15 cellular contexts compared by ENCODE assay signal in the genomic region with DNA sequence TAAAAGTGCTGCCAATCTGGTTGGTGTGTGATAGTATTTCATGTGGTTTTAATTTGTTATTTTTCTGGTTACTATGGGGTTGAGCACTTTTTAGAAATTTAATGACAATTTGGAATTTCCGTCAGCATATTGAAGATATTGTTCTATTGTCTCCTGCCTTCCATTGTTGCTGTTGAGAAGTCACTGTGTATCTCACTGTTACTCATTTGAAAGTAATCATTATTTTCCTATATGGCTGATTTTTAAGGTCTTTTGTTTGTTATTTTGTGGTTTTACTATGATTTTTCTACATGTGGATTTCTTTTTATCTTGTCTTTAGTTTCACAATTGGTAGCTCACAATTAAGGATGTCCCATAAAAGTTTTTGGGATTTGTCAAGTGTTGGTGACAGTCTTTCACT. TPM values are rescaled to one million over a fixed set of nuclear protein-coding genes. Genes with fewer than 3 reads are reported as not detected.
DNase-seq lines count a peak whose midpoint lies in the region; ATAC-seq, FAIRE-seq and TF ChIP-seq lines count a peak whose summit lies in the region.
"Had no signal": no experiment of that assay in that cellular context is flagged by ENCODE, and none has a peak within 500 bp of the region (broad histone marks: within the 10 kb centered on the region; RNA-seq: fewer than 3 reads in every experiment).

No MANE protein-coding gene starts in this region.

- H3K27me3 ChIP-seq in HepG2 (ENCODE audit: control insufficient read depth in 1 of 2, insufficient read depth in 2 of 2, low read length in 2 of 2) (no peaks in the 10 kb centered on the region; a peak in 1 of 5 replicates), right lobe of liver (no peaks in the 10 kb centered on the region), osteoblast (ENCODE audit: insufficient read depth, low read length) (peaks cover 9% of the 10 kb centered on the region)
- H3K27me3 ChIP-seq: BLaER1 had no signal

- in situ Hi-C loops in HepG2 (cut with HindIII; ENCODE audit: extremely low pct_ligation_motif_present, low pct_unique_long_range_greater_than_20kb): no loop called here

- CTCF ChIA-PET in HepG2 (lab: Yijun Ruan, JAX; ENCODE audit: low intra/inter-chr PET ratio, low total read pairs): no interaction called here

- H3K36me3 ChIP-seq in HepG2 (replicated peaks in 1 of 2; ENCODE audit: control insufficient read depth in 1 of 2, insufficient read depth in 2 of 2, low read length in 2 of 2) (no peaks in the 10 kb centered on the region), right lobe of liver (no peaks in the 10 kb centered on the region), osteoblast (ENCODE audit: insufficient read depth, low read length) (no peaks in the 10 kb centered on the region)
- H3K36me3 ChIP-seq: BLaER1 had no signal

- H3K9me3 ChIP-seq in HepG2 (ENCODE audit: low read length) (peaks cover 48% of the 10 kb centered on the region), right lobe of liver (peaks cover 0 to 13% (median 1%) of the 10 kb centered on the region in 4 donors), osteoblast (ENCODE audit: low read depth, low read length) (peaks cover 12% of the 10 kb centered on the region)

- H4K20me1 ChIP-seq in HepG2 (ENCODE audit: insufficient read depth, low read length): no peaks in the 10 kb centered on the region
- no peaks in the 10 kb centered on the region for H4K20me1 ChIP-seq in osteoblast (ENCODE audit: insufficient read depth, low read length)
- H4K20me1 ChIP-seq: BLaER1 had no signal

- H3K79me2 ChIP-seq in HepG2 (ENCODE audit: insufficient read depth, low read length) (no peaks in the 10 kb centered on the region), osteoblast (ENCODE audit: insufficient read depth, low read length) (no peaks in the 10 kb centered on the region)

- H3K27ac ChIP-seq in HepG2 (ENCODE audit: extremely low read length, insufficient read depth, low read length) (no peak overlapping the region), right lobe of liver (no peak overlapping the region), osteoblast (ENCODE audit: low read depth, low read length) (no peak overlapping the region)
- H3K27ac ChIP-seq: 22Rv1, BLaER1, KMS-11 had no signal

- intact Hi-C loops in HepG2 (cut with micrococcal nuclease; ENCODE audit: unreplicated experiment) (no loop called here), right lobe of liver (cut with DNase I) (no loop called here)

- TF ChIP-seq POLR2A in HepG2 (IDR thresholded peaks at IDR 0.05; ENCODE audit: insufficient read depth in 1 of 2, low read depth in 2 of 2, low read length in 2 of 2): no peak
- no peak for TF ChIP-seq POLR2A in right lobe of liver (IDR thresholded peaks at IDR 0.05)

- no peak overlapping the region for H2AFZ ChIP-seq in HepG2 (ENCODE audit: low read length)
- no peak overlapping the region for H2AFZ ChIP-seq in osteoblast (ENCODE audit: low read length)

- ATAC-seq in HepG2: no peak
- no peak for ATAC-seq in right lobe of liver
- ATAC-seq: CD8-positive, alpha-beta T cell had no signal

- no peak for FAIRE-seq in HepG2 (lab: Jason Lieb, UNC)

- no TSS peak for BruUV-seq in HepG2 (replicated peaks; lab: Mats Ljungman, UMichigan)

- no peak for TF ChIP-seq RAD21 in HepG2 (CRISPR knock-in tag; IDR thresholded peaks at IDR 0.05)

- POLR2A ChIA-PET in HepG2 (lab: Yijun Ruan, JAX): no interaction called here

- H3K4me2 ChIP-seq in HepG2 (ENCODE audit: low read depth, low read length) (no peak overlapping the region), osteoblast (ENCODE audit: insufficient read depth, low read length) (no peak overlapping the region)
- H3K4me2 ChIP-seq: BLaER1, KMS-11 had no signal

- TF ChIP-seq EP300 in HepG2 (IDR thresholded peaks at IDR 0.05; ENCODE audit: low read depth in 2 of 2, low read length in 2 of 2) (no peak), HepG2 (CRISPR knock-in tag; IDR thresholded peaks at IDR 0.05; ENCODE audit: borderline replicate concordance) (no peak)

- no peaks in the 10 kb centered on the region for H3K4me1 ChIP-seq in HepG2 (ENCODE audit: insufficient read depth, low read length)
- H3K4me1 ChIP-seq in right lobe of liver: no peaks in the 10 kb centered on the region
- no peaks in the 10 kb centered on the region for H3K4me1 ChIP-seq in osteoblast (ENCODE audit: insufficient read depth, low read length)
- H3K4me1 ChIP-seq: BLaER1 had no signal

- DNase-seq in HepG2 (ENCODE audit: low spot score) (no peak), right lobe of liver (no peak), osteoblast (ENCODE audit: insufficient read length, low spot score, missing footprints) (no peak)
- DNase-seq in central memory CD4-positive, alpha-beta T cell: no peak
- DNase-seq: Calu3; CD8-positive, alpha-beta T cell; DMS79 treated with DMSO at 0.1 percent for 48 hours; GF-D8; GOT3; H7 had no signal

- no peak overlapping the region for H3K4me3 ChIP-seq in HepG2 (replicated peaks in 1 of 3; ENCODE audit: insufficient read depth in 1 of 3, low read depth in 2 of 3, low read length in 3 of 3)
- H3K4me3 ChIP-seq in right lobe of liver: no peak overlapping the region
- no peak overlapping the region for H3K4me3 ChIP-seq in osteoblast (ENCODE audit: insufficient read depth, low read length)
- H3K4me3 ChIP-seq: BLaER1 had no signal

- no peak overlapping the region for H3K9ac ChIP-seq in HepG2 (ENCODE audit: insufficient read depth, low read depth, low read length)
- H3K9ac ChIP-seq: BLaER1, KMS-11 had no signal

- WGBS in HepG2 (ENCODE audit: low lambda C conversion rate): 2% methylated on average over 1 of the region's 1 CpG
- WGBS in right lobe of liver (ENCODE audit: insufficient coverage, low coverage, low lambda C conversion rate, missing lambda C conversion rate): 43% methylated on average over 1 of the region's 1 CpG

- TF ChIP-seq CTCF in HepG2 (CRISPR knock-in tag; IDR thresholded peaks at IDR 0.05) (no peak), right lobe of liver (IDR thresholded peaks at IDR 0.05) (no peak), osteoblast (IDR thresholded peaks at IDR 0.05; ENCODE audit: extremely low read depth, low read depth, low read length) (no peak)

RNA-seq across cellular contexts. Expression of a gene that starts 8.2 kb away (rescaled TPM):
- not detected in 2 replicates for total RNA-seq in HepG2 (2016; rRNA removed; fragmentation: Illumina TruSeq; extraction: Trizol)
- total RNA-seq in HepG2 (2016; cell fraction: cytosol; rRNA removed; fragmentation: Illumina TruSeq; extraction: Trizol; ENCODE audit: low read depth): not detected in 2 replicates
- total RNA-seq in HepG2 (2016; cell fraction: insoluble cytoplasmic fraction; rRNA removed; fragmentation: Illumina TruSeq; extraction: Trizol): not detected in 2 replicates
- total RNA-seq in HepG2 (2016; cell fraction: membrane; rRNA removed; fragmentation: Illumina TruSeq; extraction: Trizol): not detected in 2 replicates
- not detected in 2 replicates for total RNA-seq in HepG2 (2016; cell fraction: nucleus; rRNA removed; fragmentation: Illumina TruSeq; extraction: Trizol)
- not detected in 2 replicates for polyA plus RNA-seq in HepG2 (2011; rRNA removed)
- polyA plus RNA-seq in HepG2 (2011; cell fraction: cytosol; rRNA removed): not detected in 2 replicates
- not detected in 2 replicates for polyA plus RNA-seq in HepG2 (2011; cell fraction: nucleus; rRNA removed)
- not detected in 2 replicates for polyA plus RNA-seq in HepG2 (2012)
- not detected in 2 replicates for polyA plus RNA-seq in HepG2 (2016; cell fraction: cytosol; fragmentation: Illumina TruSeq; extraction: Trizol; ENCODE audit: low read depth)
- polyA plus RNA-seq in HepG2 (2016; cell fraction: insoluble cytoplasmic fraction; fragmentation: Illumina TruSeq; extraction: Trizol; ENCODE audit: low read depth): not detected in 2 replicates
- not detected in 2 replicates for polyA plus RNA-seq in HepG2 (2016; cell fraction: membrane; fragmentation: Illumina TruSeq; extraction: Trizol; ENCODE audit: low read depth)
- polyA plus RNA-seq in HepG2 (2016; cell fraction: nucleus; fragmentation: Illumina TruSeq; extraction: Trizol; ENCODE audit: insufficient read depth, low read depth): not detected in 2 replicates
- not detected in 2 replicates for polyA minus RNA-seq in HepG2 (2011; rRNA and poly(A)+ RNA removed; ENCODE audit: low replicate concordance)
- polyA minus RNA-seq in HepG2 (2011; cell fraction: cytosol; rRNA and poly(A)+ RNA removed): not detected in 2 replicates
- not detected in 2 replicates for polyA minus RNA-seq in HepG2 (2011; cell fraction: nucleus; rRNA and poly(A)+ RNA removed)
- not detected for total RNA-seq in right lobe of liver
- not detected in 2 replicates for total RNA-seq in osteoblast
- total RNA-seq: A673; Calu3; CD8-positive, alpha-beta T cell; H7 had no signal
- polyA plus RNA-seq: AG04450 had no signal

RNA-seq across cellular contexts. Expression of a gene that starts 8.6 kb away (rescaled TPM):
- not detected in 2 replicates for total RNA-seq in HepG2 (2016; rRNA removed; fragmentation: Illumina TruSeq; extraction: Trizol)
- not detected in 2 replicates for total RNA-seq in HepG2 (2016; cell fraction: cytosol; rRNA removed; fragmentation: Illumina TruSeq; extraction: Trizol; ENCODE audit: low read depth)
- not detected in 2 replicates for total RNA-seq in HepG2 (2016; cell fraction: insoluble cytoplasmic fraction; rRNA removed; fragmentation: Illumina TruSeq; extraction: Trizol)
- not detected in 2 replicates for total RNA-seq in HepG2 (2016; cell fraction: membrane; rRNA removed; fragmentation: Illumina TruSeq; extraction: Trizol)
- total RNA-seq in HepG2 (2016; cell fraction: nucleus; rRNA removed; fragmentation: Illumina TruSeq; extraction: Trizol): not detected in 2 replicates
- polyA plus RNA-seq in HepG2 (2011; rRNA removed): not detected in 2 replicates
- not detected in 2 replicates for polyA plus RNA-seq in HepG2 (2011; cell fraction: cytosol; rRNA removed)
- polyA plus RNA-seq in HepG2 (2011; cell fraction: nucleus; rRNA removed): not detected in 2 replicates
- polyA plus RNA-seq in HepG2 (2012): not detected in 2 replicates
- polyA plus RNA-seq in HepG2 (2016; cell fraction: cytosol; fragmentation: Illumina TruSeq; extraction: Trizol; ENCODE audit: low read depth): not detected in 2 replicates
- not detected in 2 replicates for polyA plus RNA-seq in HepG2 (2016; cell fraction: insoluble cytoplasmic fraction; fragmentation: Illumina TruSeq; extraction: Trizol; ENCODE audit: low read depth)
- polyA plus RNA-seq in HepG2 (2016; cell fraction: membrane; fragmentation: Illumina TruSeq; extraction: Trizol; ENCODE audit: low read depth): not detected in 2 replicates
- polyA plus RNA-seq in HepG2 (2016; cell fraction: nucleus; fragmentation: Illumina TruSeq; extraction: Trizol; ENCODE audit: insufficient read depth, low read depth): not detected in 2 replicates
- not detected in 2 replicates for polyA minus RNA-seq in HepG2 (2011; rRNA and poly(A)+ RNA removed; ENCODE audit: low replicate concordance)
- polyA minus RNA-seq in HepG2 (2011; cell fraction: cytosol; rRNA and poly(A)+ RNA removed): not detected in 2 replicates
- not detected in 2 replicates for polyA minus RNA-seq in HepG2 (2011; cell fraction: nucleus; rRNA and poly(A)+ RNA removed)
- total RNA-seq in right lobe of liver: not detected
- not detected in 2 replicates for total RNA-seq in osteoblast
- total RNA-seq: Calu3; CD8-positive, alpha-beta T cell; H7 had no signal
- polyA plus RNA-seq: AG04450 had no signal

RNA-seq across cellular contexts. Expression of a gene that starts 18.6 kb away (rescaled TPM):
- total RNA-seq in HepG2 (2016; rRNA removed; fragmentation: Illumina TruSeq; extraction: Trizol): not detected in 2 replicates
- total RNA-seq in HepG2 (2016; cell fraction: cytosol; rRNA removed; fragmentation: Illumina TruSeq; extraction: Trizol; ENCODE audit: low read depth): not detected in 2 replicates
- total RNA-seq in HepG2 (2016; cell fraction: insoluble cytoplasmic fraction; rRNA removed; fragmentation: Illumina TruSeq; extraction: Trizol): not detected in 2 replicates
- not detected in 2 replicates for total RNA-seq in HepG2 (2016; cell fraction: membrane; rRNA removed; fragmentation: Illumina TruSeq; extraction: Trizol)
- total RNA-seq in HepG2 (2016; cell fraction: nucleus; rRNA removed; fragmentation: Illumina TruSeq; extraction: Trizol): not detected in 2 replicates
- polyA plus RNA-seq in HepG2 (2011; rRNA removed): not detected in 2 replicates
- polyA plus RNA-seq in HepG2 (2011; cell fraction: cytosol; rRNA removed): not detected in 2 replicates
- polyA plus RNA-seq in HepG2 (2011; cell fraction: nucleus; rRNA removed): not detected in 2 replicates
- polyA plus RNA-seq in HepG2 (2012): not detected in 2 replicates
- polyA plus RNA-seq in HepG2 (2016; cell fraction: cytosol; fragmentation: Illumina TruSeq; extraction: Trizol; ENCODE audit: low read depth): not detected in 2 replicates
- not detected in 2 replicates for polyA plus RNA-seq in HepG2 (2016; cell fraction: insoluble cytoplasmic fraction; fragmentation: Illumina TruSeq; extraction: Trizol; ENCODE audit: low read depth)
- polyA plus RNA-seq in HepG2 (2016; cell fraction: membrane; fragmentation: Illumina TruSeq; extraction: Trizol; ENCODE audit: low read depth): not detected in 2 replicates
- not detected in 2 replicates for polyA plus RNA-seq in HepG2 (2016; cell fraction: nucleus; fragmentation: Illumina TruSeq; extraction: Trizol; ENCODE audit: insufficient read depth, low read depth)
- not detected in 2 replicates for polyA minus RNA-seq in HepG2 (2011; rRNA and poly(A)+ RNA removed; ENCODE audit: low replicate concordance)
- polyA minus RNA-seq in HepG2 (2011; cell fraction: cytosol; rRNA and poly(A)+ RNA removed): not detected in 2 replicates
- polyA minus RNA-seq in HepG2 (2011; cell fraction: nucleus; rRNA and poly(A)+ RNA removed): not detected in 2 replicates
- total RNA-seq in right lobe of liver: not detected
- total RNA-seq in osteoblast: not detected in 2 replicates
- total RNA-seq: A673; Calu3; CD8-positive, alpha-beta T cell; H7 had no signal
- polyA plus RNA-seq: AG04450 had no signal

RNA-seq across cellular contexts. Expression of a gene that starts 36.0 kb away (rescaled TPM):
- not detected in 2 replicates for total RNA-seq in HepG2 (2016; rRNA removed; fragmentation: Illumina TruSeq; extraction: Trizol)
- total RNA-seq in HepG2 (2016; cell fraction: cytosol; rRNA removed; fragmentation: Illumina TruSeq; extraction: Trizol; ENCODE audit: low read depth): not detected in 2 replicates
- total RNA-seq in HepG2 (2016; cell fraction: insoluble cytoplasmic fraction; rRNA removed; fragmentation: Illumina TruSeq; extraction: Trizol): not detected in 2 replicates
- not detected in 2 replicates for total RNA-seq in HepG2 (2016; cell fraction: membrane; rRNA removed; fragmentation: Illumina TruSeq; extraction: Trizol)
- total RNA-seq in HepG2 (2016; cell fraction: nucleus; rRNA removed; fragmentation: Illumina TruSeq; extraction: Trizol): not detected in 2 replicates
- not detected in 2 replicates for polyA plus RNA-seq in HepG2 (2011; rRNA removed)
- not detected in 2 replicates for polyA plus RNA-seq in HepG2 (2011; cell fraction: cytosol; rRNA removed)
- not detected in 2 replicates for polyA plus RNA-seq in HepG2 (2011; cell fraction: nucleus; rRNA removed)
- polyA plus RNA-seq in HepG2 (2012): not detected in 2 replicates
- not detected in 2 replicates for polyA plus RNA-seq in HepG2 (2016; cell fraction: cytosol; fragmentation: Illumina TruSeq; extraction: Trizol; ENCODE audit: low read depth)
- polyA plus RNA-seq in HepG2 (2016; cell fraction: insoluble cytoplasmic fraction; fragmentation: Illumina TruSeq; extraction: Trizol; ENCODE audit: low read depth): not detected in 2 replicates
- polyA plus RNA-seq in HepG2 (2016; cell fraction: membrane; fragmentation: Illumina TruSeq; extraction: Trizol; ENCODE audit: low read depth): not detected in 2 replicates
- polyA plus RNA-seq in HepG2 (2016; cell fraction: nucleus; fragmentation: Illumina TruSeq; extraction: Trizol; ENCODE audit: insufficient read depth, low read depth): not detected in 2 replicates
- polyA minus RNA-seq in HepG2 (2011; rRNA and poly(A)+ RNA removed; ENCODE audit: low replicate concordance): not detected in 2 replicates
- polyA minus RNA-seq in HepG2 (2011; cell fraction: cytosol; rRNA and poly(A)+ RNA removed): not detected in 2 replicates
- polyA minus RNA-seq in HepG2 (2011; cell fraction: nucleus; rRNA and poly(A)+ RNA removed): not detected in 2 replicates
- total RNA-seq in right lobe of liver: not detected
- not detected in 2 replicates for total RNA-seq in osteoblast
- total RNA-seq: A673; Calu3; CD8-positive, alpha-beta T cell; H7 had no signal
- polyA plus RNA-seq: AG04450 had no signal

RNA-seq across cellular contexts. Expression of a gene that starts 58.7 kb away (rescaled TPM):
- 25.1 and 25.7 TPM in 2 replicates for total RNA-seq in HepG2 (2016; rRNA removed; fragmentation: Illumina TruSeq; extraction: Trizol)
- total RNA-seq in HepG2 (2016; cell fraction: cytosol; rRNA removed; fragmentation: Illumina TruSeq; extraction: Trizol; ENCODE audit: low read depth): 41.7 and 51.6 TPM in 2 replicates
- 18.1 and 23.6 TPM in 2 replicates for total RNA-seq in HepG2 (2016; cell fraction: insoluble cytoplasmic fraction; rRNA removed; fragmentation: Illumina TruSeq; extraction: Trizol)
- 45.4 and 53.4 TPM in 2 replicates for total RNA-seq in HepG2 (2016; cell fraction: membrane; rRNA removed; fragmentation: Illumina TruSeq; extraction: Trizol)
- total RNA-seq in HepG2 (2016; cell fraction: nucleus; rRNA removed; fragmentation: Illumina TruSeq; extraction: Trizol): 11.0 and 14.4 TPM in 2 replicates
- 23.0 and 27.5 TPM in 2 replicates for polyA plus RNA-seq in HepG2 (2011; rRNA removed)
- polyA plus RNA-seq in HepG2 (2011; cell fraction: cytosol; rRNA removed): 12.7 and 15.6 TPM in 2 replicates
- polyA plus RNA-seq in HepG2 (2011; cell fraction: nucleus; rRNA removed): 3.8 and 4.3 TPM in 2 replicates
- polyA plus RNA-seq in HepG2 (2012): 43.3 and 55.8 TPM in 2 replicates
- 133 and 205 TPM in 2 replicates for polyA plus RNA-seq in HepG2 (2016; cell fraction: cytosol; fragmentation: Illumina TruSeq; extraction: Trizol; ENCODE audit: low read depth)
- 41.5 and 58.8 TPM in 2 replicates for polyA plus RNA-seq in HepG2 (2016; cell fraction: insoluble cytoplasmic fraction; fragmentation: Illumina TruSeq; extraction: Trizol; ENCODE audit: low read depth)
- 89.5 and 131 TPM in 2 replicates for polyA plus RNA-seq in HepG2 (2016; cell fraction: membrane; fragmentation: Illumina TruSeq; extraction: Trizol; ENCODE audit: low read depth)
- polyA plus RNA-seq in HepG2 (2016; cell fraction: nucleus; fragmentation: Illumina TruSeq; extraction: Trizol; ENCODE audit: insufficient read depth, low read depth): 41.1 and 42.9 TPM in 2 replicates
- polyA minus RNA-seq in HepG2 (2011; rRNA and poly(A)+ RNA removed; ENCODE audit: low replicate concordance): 0.64 and 16.3 TPM in 2 replicates
- polyA minus RNA-seq in HepG2 (2011; cell fraction: cytosol; rRNA and poly(A)+ RNA removed): 1.8 and 4.3 TPM in 2 replicates
- polyA minus RNA-seq in HepG2 (2011; cell fraction: nucleus; rRNA and poly(A)+ RNA removed): 2.2 and 3.5 TPM in 2 replicates
- 10 to 100 TPM; 11.4 to 20.4 (median 17.4) TPM for total RNA-seq in right lobe of liver
- total RNA-seq in osteoblast: 2.2 and 2.4 TPM in 2 replicates
